Comparison of ENCODE assay signal across 37 cellular contexts in the genomic region with DNA sequence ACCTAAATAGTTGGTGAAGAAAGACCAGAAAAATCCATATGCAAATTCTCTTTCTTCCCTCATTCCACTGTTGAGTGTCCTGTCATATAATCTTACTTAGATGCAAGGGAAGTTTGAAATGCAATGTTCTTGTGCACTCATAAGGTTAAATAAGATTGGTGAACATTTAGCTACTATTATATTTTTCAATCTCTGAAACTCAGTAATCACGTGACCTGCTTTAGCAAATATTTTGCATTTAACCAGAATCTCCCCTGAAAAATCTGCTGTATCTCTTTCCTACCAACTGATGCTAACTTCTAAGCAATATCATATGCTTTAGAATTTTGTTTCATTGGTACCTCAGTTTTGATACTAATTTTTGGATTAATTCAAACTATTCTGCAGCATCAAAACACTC.
"Had no signal": no experiment of that assay in that cellular context is flagged by ENCODE, and none has a peak within 500 bp of the region (broad histone marks: within the 10 kb centered on the region; RNA-seq: fewer than 3 reads in every experiment).

No MANE protein-coding gene starts in this region.

- H3K4me3 ChIP-seq: adrenal gland, body of pancreas, breast epithelium had no signal

- H3K27me3 Mint-ChIP-seq: activated B cell treated with CpG ODN at 0.5 μM for 24 hours; activated CD4-positive, alpha-beta memory T cell treated with anti-CD3 and anti-CD28 coated beads for 36 hours; activated CD4-positive, alpha-beta T cell treated with anti-CD3 and anti-CD28 coated beads, Interleukin-2, amount 10 ng/mL, durations not matched to agents 24 days and 14 days; activated CD8-positive, alpha-beta T cell treated with anti-CD3 and anti-CD28 coated beads for 36 hours; activated naive CD8-positive, alpha-beta T cell treated with anti-CD3 and anti-CD28 coated beads for 36 hours; activated T-helper 17 cell treated with anti-CD3 and anti-CD28 coated beads, Interleukin-2, amount 50 U/mL, for 72 hours had no signal

- H3K4me1 ChIP-seq: adrenal gland, body of pancreas, breast epithelium had no signal

- H3K4me3 Mint-ChIP-seq: activated B cell treated with CpG ODN at 0.5 μM for 24 hours; activated CD4-positive, alpha-beta memory T cell treated with anti-CD3 and anti-CD28 coated beads for 36 hours; activated CD4-positive, alpha-beta T cell treated with anti-CD3 and anti-CD28 coated beads, Interleukin-2, amount 10 ng/mL, durations not matched to agents 24 days and 14 days; activated CD8-positive, alpha-beta T cell treated with anti-CD3 and anti-CD28 coated beads for 36 hours; activated naive CD4-positive, alpha-beta T cell treated with anti-CD3 and anti-CD28 coated beads for 36 hours; activated naive CD8-positive, alpha-beta T cell treated with anti-CD3 and anti-CD28 coated beads for 36 hours; activated T-cell treated with anti-CD3 and anti-CD28 coated beads, Interleukin-2, amount 50 U/mL, for 4 hours; activated T-cell treated with anti-CD3 and anti-CD28 coated beads, Interleukin-2, amount 50 U/mL, for 72 hours; activated T-helper 1 cell treated with anti-CD3 and anti-CD28 coated beads, Interleukin-12 subunit alpha, Interleukin-12 subunit beta, Interleukin-2, Interleukin-4 antibody, amounts not matched to agents 30 ng/mL and 10 ng/mL and 1 ng/mL, durations not matched to agents 14 hours and 24 hours and 36 hours; activated T-helper 17 cell treated with anti-CD3 and anti-CD28 coated beads, Interleukin-2, amount 50 U/mL, for 72 hours; T-helper 1 cell treated with Interleukin-12 subunit alpha and Interleukin-12 subunit beta and Interleukin-4 antibody, amounts not matched to agents 30 μg/mL and 1 μg/mL, for 36 hours; T-helper 2 cell treated with Interferon-gamma antibody and Interleukin-4, amounts not matched to agents 5 μg/mL and 100 μg/mL, for 36 hours had no signal

- H3K36me3 ChIP-seq: adrenal gland, brain microvascular endothelial cell, breast epithelium had no signal

- DNase-seq: activated B cell treated with CpG ODN at 0.5 μM for 24 hours; activated CD4-positive, alpha-beta memory T cell treated with anti-CD3 and anti-CD28 coated beads for 36 hours; activated CD4-positive, alpha-beta T cell treated with anti-CD3 and anti-CD28 coated beads for 4 hours; activated CD4-positive, alpha-beta T cell treated with anti-CD3 and anti-CD28 coated beads, Interleukin-2, amount 10 ng/mL, durations not matched to agents 24 days and 14 days; activated CD4-positive, alpha-beta T cell treated with anti-CD3 and anti-CD28 coated beads, Interleukin-2, amount 50 U/mL, for 1 hour; activated CD4-positive, alpha-beta T cell treated with anti-CD3 and anti-CD28 coated beads, Interleukin-2, amount 50 U/mL, for 4 hours; activated CD4-positive, CD25-positive, alpha-beta regulatory T cell treated with anti-CD3 and anti-CD28 coated beads, Interleukin-2, amount 50 U/mL, for 72 hours; activated CD8-positive, alpha-beta memory T cell treated with anti-CD3 and anti-CD28 coated beads, Interleukin-2, amount 50 U/mL, for 4 hours; activated CD8-positive, alpha-beta T cell treated with anti-CD3 and anti-CD28 coated beads for 36 hours; activated effector memory CD4-positive, alpha-beta T cell treated with anti-CD3 and anti-CD28 coated beads, Interleukin-2, amount 50 U/mL, for 16 hours; activated gamma-delta T cell treated with Interleukin-2 at 50 U/mL for 16 hours; activated naive CD4-positive, alpha-beta T cell; activated naive CD4-positive, alpha-beta T cell treated with anti-CD3 and anti-CD28 coated beads for 36 hours; activated naive CD4-positive, alpha-beta T cell treated with anti-CD3 and anti-CD28 coated beads, Interleukin-2, amount 50 U/mL, for 16 hours; activated naive CD8-positive, alpha-beta T cell treated with anti-CD3 and anti-CD28 coated beads for 36 hours; activated T-cell treated with anti-CD3 and anti-CD28 coated beads for 4 hours; activated T-cell treated with anti-CD3 and anti-CD28 coated beads, Interleukin-2, amount 50 U/mL, for 1 hour; activated T-cell treated with anti-CD3 and anti-CD28 coated beads, Interleukin-2, amount 50 U/mL, for 4 hours; activated T-cell treated with anti-CD3 and anti-CD28 coated beads, Interleukin-2, amount 50 U/mL, for 72 hours; adrenal gland; amniotic stem cell; aorta; body of pancreas; brain microvascular endothelial cell; central memory CD4-positive, alpha-beta T cell; T-helper 1 cell; T-helper 2 cell; T-helper 9 cell had no signal

- H3K4me1 Mint-ChIP-seq: activated B cell treated with CpG ODN at 0.5 μM for 24 hours; activated CD4-positive, alpha-beta T cell treated with anti-CD3 and anti-CD28 coated beads, Interleukin-2, amount 10 ng/mL, durations not matched to agents 24 days and 14 days; activated naive CD8-positive, alpha-beta T cell treated with anti-CD3 and anti-CD28 coated beads for 36 hours; activated T-helper 17 cell treated with anti-CD3 and anti-CD28 coated beads, Interleukin-2, amount 50 U/mL, for 72 hours had no signal

- H3K9me3 ChIP-seq: adrenal gland, body of pancreas, breast epithelium had no signal

- H3K27ac Mint-ChIP-seq: activated B cell treated with CpG ODN at 0.5 μM for 24 hours; activated CD4-positive, alpha-beta memory T cell treated with anti-CD3 and anti-CD28 coated beads for 36 hours; activated CD4-positive, alpha-beta T cell treated with anti-CD3 and anti-CD28 coated beads, Interleukin-2, amount 10 ng/mL, durations not matched to agents 24 days and 14 days; activated CD8-positive, alpha-beta T cell treated with anti-CD3 and anti-CD28 coated beads for 36 hours; activated naive CD4-positive, alpha-beta T cell treated with anti-CD3 and anti-CD28 coated beads for 36 hours; activated naive CD4-positive, alpha-beta T cell treated with anti-CD3 and anti-CD28 coated beads, Interleukin-2, amount 50 U/mL, for 72 hours; activated naive CD8-positive, alpha-beta T cell treated with anti-CD3 and anti-CD28 coated beads for 36 hours; activated T-cell treated with anti-CD3 and anti-CD28 coated beads, Interleukin-2, amount 50 U/mL, for 72 hours; activated T-helper 1 cell treated with anti-CD3 and anti-CD28 coated beads, Interleukin-12 subunit alpha, Interleukin-12 subunit beta, Interleukin-2, Interleukin-4 antibody, amounts not matched to agents 30 ng/mL and 10 ng/mL and 1 ng/mL, durations not matched to agents 14 hours and 24 hours and 36 hours; activated T-helper 17 cell treated with anti-CD3 and anti-CD28 coated beads, Interleukin-2, amount 50 U/mL, for 72 hours; T-helper 1 cell treated with Interleukin-12 subunit alpha and Interleukin-12 subunit beta and Interleukin-4 antibody, amounts not matched to agents 30 μg/mL and 1 μg/mL, for 36 hours; T-helper 2 cell treated with Interferon-gamma antibody and Interleukin-4, amounts not matched to agents 5 μg/mL and 100 μg/mL, for 36 hours had no signal

- H3K27ac ChIP-seq: adrenal gland, body of pancreas, brain microvascular endothelial cell, breast epithelium, VCaP had no signal

- H3K27me3 ChIP-seq: adrenal gland, body of pancreas, brain microvascular endothelial cell, breast epithelium had no signal

- H3K9me3 Mint-ChIP-seq: activated B cell treated with CpG ODN at 0.5 μM for 24 hours; activated CD4-positive, alpha-beta T cell treated with anti-CD3 and anti-CD28 coated beads, Interleukin-2, amount 10 ng/mL, durations not matched to agents 24 days and 14 days; activated naive CD8-positive, alpha-beta T cell treated with anti-CD3 and anti-CD28 coated beads for 36 hours; activated T-helper 1 cell treated with anti-CD3 and anti-CD28 coated beads, Interleukin-12 subunit alpha, Interleukin-12 subunit beta, Interleukin-2, Interleukin-4 antibody, amounts not matched to agents 30 ng/mL and 10 ng/mL and 1 ng/mL, durations not matched to agents 14 hours and 24 hours and 36 hours; T-helper 1 cell treated with Interleukin-12 subunit alpha and Interleukin-12 subunit beta and Interleukin-4 antibody, amounts not matched to agents 30 μg/mL and 1 μg/mL, for 36 hours had no signal

- H3K36me3 Mint-ChIP-seq: activated CD4-positive, alpha-beta memory T cell treated with anti-CD3 and anti-CD28 coated beads for 36 hours; activated naive CD4-positive, alpha-beta T cell treated with anti-CD3 and anti-CD28 coated beads, Interleukin-2, amount 50 U/mL, for 72 hours; activated naive CD8-positive, alpha-beta T cell treated with anti-CD3 and anti-CD28 coated beads for 36 hours had no signal

- FAIRE-seq: astrocyte, TTC549 had no signal

- ATAC-seq: activated CD8-positive, alpha-beta T cell treated with anti-CD3 and anti-CD28 coated beads for 36 hours; activated naive CD4-positive, alpha-beta T cell treated with anti-CD3 and anti-CD28 coated beads, Interleukin-2, amount 50 U/mL, for 72 hours; activated T-cell treated with anti-CD3 and anti-CD28 coated beads, Interleukin-2, amount 50 U/mL, for 4 hours; activated T-cell treated with anti-CD3 and anti-CD28 coated beads, Interleukin-2, amount 50 U/mL, for 72 hours; activated T-helper 17 cell treated with anti-CD3 and anti-CD28 coated beads, Interleukin-2, amount 50 U/mL, for 72 hours; body of pancreas had no signal
